In genomic region chr17:1714488-1714979, GRCh38 we compare ENCODE assay signal across 8 cellular contexts. TPM values are rescaled to one million over a fixed set of nuclear protein-coding genes. Genes with fewer than 3 reads are reported as not detected.
DNase-seq lines count a peak whose midpoint lies in the region; ATAC-seq and TF ChIP-seq lines count a peak whose summit lies in the region.

No MANE protein-coding gene starts in this region.

- H3K4me1 Mint-ChIP-seq in activated CD4-positive, alpha-beta memory T cell treated with anti-CD3 and anti-CD28 coated beads, Interleukin-2, amount 10 ng/mL, durations not matched to agents 7 days and 5 days, result peaks cover 61% of the 10 kb centered on the region

- in situ Hi-C loops in KBM-7 (cut with MboI; ENCODE audit: low pct_unique_long_range_greater_than_20kb, low sequenced_read_pairs), result no loop called here

- H3K4me3 Mint-ChIP-seq in activated CD4-positive, alpha-beta memory T cell treated with anti-CD3 and anti-CD28 coated beads, Interleukin-2, amount 10 ng/mL, durations not matched to agents 7 days and 5 days, result peak overlapping the region; percentile 91

- H3K4me3 ChIP-seq in fibroblast of pulmonary artery (replicated peaks; ENCODE audit: low read depth, low read length), result peak overlapping the region; percentile 88
- peak overlapping the region; percentile 71 to 92 for H3K4me3 ChIP-seq in muscle layer of duodenum (ENCODE audit: low read depth in 1 of 2, low read length in 2 of 2)
- H3K4me3 ChIP-seq in upper lobe of right lung, result peak overlapping the region; percentile 90

- no peak for TF ChIP-seq CTCF in fibroblast of pulmonary artery (IDR thresholded peaks at IDR 0.05; ENCODE audit: low read length, missing control alignments)
- no peak for TF ChIP-seq CTCF in upper lobe of right lung (IDR thresholded peaks at IDR 0.05)

- H3K9me3 ChIP-seq in muscle layer of duodenum (ENCODE audit: control insufficient read depth in 1 of 2, low read length in 2 of 2), result no peaks in the 10 kb centered on the region
- no peaks in the 10 kb centered on the region for H3K9me3 ChIP-seq in upper lobe of right lung

- CTCF ChIA-PET in activated CD4-positive, alpha-beta memory T cell treated with anti-CD3 and anti-CD28 coated beads, Interleukin-2, amount 10 ng/mL, durations not matched to agents 7 days and 5 days (lab: Charles Lee), result no interaction called here

- peaks cover 39% of the 10 kb centered on the region for H3K36me3 Mint-ChIP-seq in activated CD4-positive, alpha-beta memory T cell treated with anti-CD3 and anti-CD28 coated beads, Interleukin-2, amount 10 ng/mL, durations not matched to agents 7 days and 5 days (ENCODE audit: low read depth)

- H3K4me1 ChIP-seq in muscle layer of duodenum (ENCODE audit: control insufficient read depth in 1 of 2, insufficient read depth in 2 of 2, low read length in 2 of 2) (peaks cover 17 to 36% of the 10 kb centered on the region in 2 donors), upper lobe of right lung (peaks cover 54% of the 10 kb centered on the region)

- H3K27me3 ChIP-seq in muscle layer of duodenum (ENCODE audit: low read depth, low read length), result no peaks in the 10 kb centered on the region
- no peaks in the 10 kb centered on the region for H3K27me3 ChIP-seq in upper lobe of right lung

- POLR2A ChIA-PET in activated CD4-positive, alpha-beta memory T cell treated with anti-CD3 and anti-CD28 coated beads, Interleukin-2, amount 10 ng/mL, durations not matched to agents 7 days and 5 days (lab: Charles Lee), result interaction anchor here (1.6 to 5.8 kb wide), 5 partner anchors 11 to 156 kb away, joined by 3 to 58 read pairs (median 46); partner anchors contain the start of genes PRPF8, RPA1, SMYD4 and WDR81

- H3K27me3 Mint-ChIP-seq in activated CD4-positive, alpha-beta memory T cell treated with anti-CD3 and anti-CD28 coated beads, Interleukin-2, amount 10 ng/mL, durations not matched to agents 7 days and 5 days, result peaks cover 6% of the 10 kb centered on the region

- ATAC-seq in upper lobe of right lung, result peak; percentile 36
- no peak for ATAC-seq in GM18868 (IDR thresholded peaks at IDR 0.05; ENCODE audit: unreplicated experiment)
- no peak for ATAC-seq in HG02678 (IDR thresholded peaks at IDR 0.05; ENCODE audit: unreplicated experiment)

- no peaks in the 10 kb centered on the region for H3K9me3 Mint-ChIP-seq in activated CD4-positive, alpha-beta memory T cell treated with anti-CD3 and anti-CD28 coated beads, Interleukin-2, amount 10 ng/mL, durations not matched to agents 7 days and 5 days

- intact Hi-C loops in upper lobe of right lung (cut with DNase I), result loop anchor here (10.0 kb wide), 2 partner anchors 70 to 110 kb away; partner anchors contain the start of gene SMYD4

- H3K27ac ChIP-seq in muscle layer of duodenum (ENCODE audit: low read length) (peak overlapping the region; percentile 98), upper lobe of right lung (peak overlapping the region; percentile 98)

- H3K27ac Mint-ChIP-seq in activated CD4-positive, alpha-beta memory T cell treated with anti-CD3 and anti-CD28 coated beads, Interleukin-2, amount 10 ng/mL, durations not matched to agents 7 days and 5 days, result no peak overlapping the region

- DNase-seq in COR-L47 (lab: John Stamatoyannopoulos, UW), result peak; percentile 16
- peak; percentile 54 for DNase-seq in KBM-7
- DNase-seq in activated CD4-positive, alpha-beta memory T cell treated with anti-CD3 and anti-CD28 coated beads, Interleukin-2, amount 10 ng/mL, durations not matched to agents 7 days and 5 days, result peak; percentile 40
- peak; percentile 98 for DNase-seq in fibroblast of pulmonary artery (ENCODE audit: low read depth)
- DNase-seq in upper lobe of right lung, result peak; percentile 98

- H3K36me3 ChIP-seq in muscle layer of duodenum (ENCODE audit: control insufficient read depth in 1 of 2, insufficient read depth in 2 of 2, low read length in 2 of 2) (peaks cover 27 to 43% of the 10 kb centered on the region in 2 donors), upper lobe of right lung (peaks cover 32% of the 10 kb centered on the region)

RNA-seq across cellular contexts. Expression of gene TLCD2, which starts 4.4 kb away (rescaled TPM):
- total RNA-seq in activated CD4-positive, alpha-beta memory T cell treated with anti-CD3 and anti-CD28 coated beads, Interleukin-2, amount 10 ng/mL, durations not matched to agents 7 days and 5 days, result under 1 TPM; 0.65 to 0.75 TPM
- 12.7 TPM for total RNA-seq in upper lobe of right lung

RNA-seq across cellular contexts. Expression of gene WDR81, which starts 10.0 kb away (rescaled TPM):
- total RNA-seq in activated CD4-positive, alpha-beta memory T cell treated with anti-CD3 and anti-CD28 coated beads, Interleukin-2, amount 10 ng/mL, durations not matched to agents 7 days and 5 days, result 10 to 100 TPM; 33.3 to 35.1 TPM
- total RNA-seq in upper lobe of right lung, result 43.9 TPM

RNA-seq across cellular contexts. Expression of gene SERPINF2, which starts 28.1 kb away (rescaled TPM):
- under 1 TPM; 0.23 to 0.55 TPM for total RNA-seq in activated CD4-positive, alpha-beta memory T cell treated with anti-CD3 and anti-CD28 coated beads, Interleukin-2, amount 10 ng/mL, durations not matched to agents 7 days and 5 days
- total RNA-seq in upper lobe of right lung, result 21.6 TPM

RNA-seq across cellular contexts. Expression of gene PRPF8, which starts 29.9 kb away (rescaled TPM):
- total RNA-seq in activated CD4-positive, alpha-beta memory T cell treated with anti-CD3 and anti-CD28 coated beads, Interleukin-2, amount 10 ng/mL, durations not matched to agents 7 days and 5 days, result 100 to 1,000 TPM; 264 to 267 TPM
- total RNA-seq in upper lobe of right lung, result 263 TPM

RNA-seq across cellular contexts. Expression of gene SERPINF1, which starts 47.3 kb away (rescaled TPM):
- total RNA-seq in activated CD4-positive, alpha-beta memory T cell treated with anti-CD3 and anti-CD28 coated beads, Interleukin-2, amount 10 ng/mL, durations not matched to agents 7 days and 5 days, result not detected
- 119 TPM for total RNA-seq in upper lobe of right lung

Comparison
In these comparisons a context has a peak if more than half of its experiments do, and no peak if none do; other contexts are left out.
1. DNase-seq: peak in every context shown above with its lines; median percentile 98 in fibroblast of pulmonary artery; 98 in upper lobe of right lung; 54 in KBM-7; 40 in activated CD4-positive, alpha-beta memory T cell treated with anti-CD3 and anti-CD28 coated beads, Interleukin-2, amount 10 ng/mL, durations not matched to agents 7 days and 5 days; 16 in COR-L47.
2. RNA of gene SERPINF2, which starts 28.1 kb away (total RNA-seq): 21.6 TPM in upper lobe of right lung (single experiment); 0.23 to 0.55 TPM in activated CD4-positive, alpha-beta memory T cell treated with anti-CD3 and anti-CD28 coated beads, Interleukin-2, amount 10 ng/mL, durations not matched to agents 7 days and 5 days; every median in the first group is over 10 times any median in the second.
3. Peak in every context shown above with its lines, with median percentiles within 50 percentile points of each other: H3K4me3 ChIP-seq.